In genomic region chr2:176947754-176948153, GRCh38 we compare ENCODE assay signal across 24 cellular contexts.
"Had no signal": no experiment of that assay in that cellular context is flagged by ENCODE, and none has a peak within 500 bp of the region (broad histone marks: within the 10 kb centered on the region; RNA-seq: fewer than 3 reads in every experiment).

No MANE protein-coding gene starts in this region.

- H3K36me3 ChIP-seq: neural progenitor cell, pancreas, prostate gland, right lobe of liver, sigmoid colon, stomach, thoracic aorta, thyroid gland, tibial nerve, upper lobe of left lung, vagina had no signal

- DNase-seq: natural killer cell; occipital lobe; pancreas; right cardiac atrium; right lobe of liver; sigmoid colon; small intestine; stimulated activated CD4-positive, alpha-beta T cell treated with anti-CD3 and anti-CD28 coated beads, Interleukin-15, amount 100 ng/mL, for 24 hours; stimulated activated CD4-positive, alpha-beta T cell treated with anti-CD3 and anti-CD28 coated beads, Interleukin-2, amount 100 ng/mL, for 24 hours; stimulated activated CD4-positive, alpha-beta T cell treated with anti-CD3 and anti-CD28 coated beads, Interleukin-2, amount 100 ng/mL, for 48 hours; stimulated activated CD4-positive, alpha-beta T cell treated with anti-CD3 and anti-CD28 coated beads, Interleukin-4, amount 100 ng/mL, for 24 hours; stimulated activated naive B cell treated with anti-CD40 and anti-IgM and Interleukin-4, amounts not matched to agents 10 μg/mL and 1 μg/mL and 100 μg/mL, for 72 hours; stimulated activated naive CD4-positive, alpha-beta T cell treated with Interleukin-2 at 50 U/mL for 16 hours; stomach; trophoblast cell; upper lobe of left lung had no signal

- H3K27ac ChIP-seq: neural progenitor cell, pancreas, prostate gland, right lobe of liver, sigmoid colon, stomach, thoracic aorta, thyroid gland, tibial nerve, upper lobe of left lung, vagina had no signal

- FAIRE-seq: pancreas, small intestine, urothelium cell line had no signal

- H3K4me3 ChIP-seq: neural progenitor cell, pancreas, prostate gland, right lobe of liver, sigmoid colon, stomach, thoracic aorta, thyroid gland, tibial nerve, upper lobe of left lung, vagina had no signal

- H3K27me3 ChIP-seq: neural progenitor cell, pancreas, right lobe of liver, sigmoid colon, stomach, thyroid gland, tibial nerve, upper lobe of left lung, vagina had no signal

- H3K9me3 ChIP-seq: pancreas, prostate gland, right lobe of liver, sigmoid colon, thoracic aorta, thyroid gland, upper lobe of left lung, vagina had no signal

- H3K4me1 ChIP-seq: pancreas, prostate gland, right lobe of liver, sigmoid colon, stomach, thyroid gland, tibial nerve, upper lobe of left lung, vagina had no signal

- H2AFZ ChIP-seq: neural progenitor cell had no signal

- ATAC-seq: natural killer cell; pancreas; right cardiac atrium; right lobe of liver; stimulated activated effector memory CD8-positive, alpha-beta T cell treated with anti-CD3 and anti-CD28 coated beads, Interleukin-12 subunit alpha, Interleukin-12 subunit beta, amount 100 ng/mL, for 72 hours; stimulated activated naive B cell treated with anti-CD40 and anti-IgM and Interleukin-4, amounts not matched to agents 10 μg/mL and 1 μg/mL and 100 μg/mL, for 72 hours had no signal

- H3K4me2 ChIP-seq: neural progenitor cell had no signal
